25 cellular contexts compared by ENCODE assay signal in the genomic region with DNA sequence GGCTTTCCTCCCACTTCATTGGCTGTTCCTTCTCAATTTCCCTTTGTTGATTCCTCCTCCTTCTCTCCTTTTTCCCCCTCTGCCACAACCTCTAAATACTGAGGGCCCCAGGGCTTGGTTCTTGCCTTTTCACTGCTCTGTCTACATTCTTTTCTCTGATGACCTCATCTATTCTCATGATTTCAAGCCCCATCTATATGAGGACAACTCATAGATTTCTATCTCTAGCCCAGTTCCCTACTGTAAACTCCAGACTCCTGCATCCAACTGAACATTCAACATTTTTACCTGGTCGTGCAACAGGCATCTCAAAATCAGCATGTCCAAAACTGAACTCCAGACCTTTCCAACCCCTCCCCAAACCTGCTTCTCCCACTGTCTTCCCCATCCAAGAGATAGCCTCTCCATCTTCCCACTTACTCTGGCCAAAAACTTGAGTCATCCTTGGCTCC. TPM values are rescaled to one million over a fixed set of nuclear protein-coding genes. Genes with fewer than 3 reads are reported as not detected.
DNase-seq lines count a peak whose midpoint lies in the region; ATAC-seq, FAIRE-seq and TF ChIP-seq lines count a peak whose summit lies in the region.
"Had no signal": no experiment of that assay in that cellular context is flagged by ENCODE, and none has a peak within 500 bp of the region (broad histone marks: within the 10 kb centered on the region; RNA-seq: fewer than 3 reads in every experiment).

No MANE protein-coding gene starts in this region.

- H3K79me2 ChIP-seq in PC-3 (ENCODE audit: low read length) (no peaks in the 10 kb centered on the region), keratinocyte (ENCODE audit: control insufficient read depth, insufficient read depth, low read length) (no peaks in the 10 kb centered on the region)

- no peak overlapping the region for H3K9ac ChIP-seq in PC-3 (ENCODE audit: low read length)
- H3K9ac ChIP-seq in keratinocyte (ENCODE audit: control insufficient read depth, extremely low read depth, insufficient read depth, low read length) = no peak overlapping the region

- ATAC-seq in PC-3 = peak; percentile 59
- no peak for ATAC-seq in psoas muscle
- ATAC-seq: activated T-cell treated with anti-CD3 and anti-CD28 coated beads, Interleukin-2, amount 50 U/mL, for 4 hours; GM12878; GM23338; T-cell had no signal

- H4K20me1 ChIP-seq in PC-3 (ENCODE audit: low read length) = no peaks in the 10 kb centered on the region
- H4K20me1 ChIP-seq in keratinocyte (ENCODE audit: control insufficient read depth, extremely low read depth, insufficient read depth, low read length) = no peaks in the 10 kb centered on the region

- H3K4me3 ChIP-seq in PC-3 (ENCODE audit: low read length) (no peak overlapping the region), choroid plexus epithelial cell (ENCODE audit: low read depth, low read length) (no peak overlapping the region), keratinocyte (ENCODE audit: control insufficient read depth in 2 of 3, extremely low read depth in 1 of 3, insufficient read depth in 2 of 3, low read depth in 1 of 3, low read length in 3 of 3) (no peak overlapping the region), psoas muscle (no peak overlapping the region)
- H3K4me3 ChIP-seq: GM12878, GM23338, lung, tibial artery had no signal

- CTCF ChIA-PET in PC-3 (lab: Charles Lee) = no interaction called here

- TF ChIP-seq CTCF in GM13976 (IDR thresholded peaks at IDR 0.05; ENCODE audit: borderline replicate concordance, control extremely low read depth, extremely low read depth, insufficient read depth, missing control alignments) (no peak), PC-3 (conservative IDR thresholded peaks at IDR 0.05; ENCODE audit: low read depth, low read length) (no peak), choroid plexus epithelial cell (conservative IDR thresholded peaks at IDR 0.05; ENCODE audit: low read depth, low read length) (no peak), keratinocyte (optimal IDR thresholded peaks at IDR 0.05 in 1 of 3, IDR thresholded peaks at IDR 0.05 in 1 of 3, conservative IDR thresholded peaks at IDR 0.05 in 1 of 3; ENCODE audit: extremely low read depth in 1 of 3, insufficient read depth in 2 of 3, low read length in 3 of 3) (no peak), psoas muscle (IDR thresholded peaks at IDR 0.05) (no peak)

- H3K27ac ChIP-seq in PC-3 (ENCODE audit: low read length) (peak overlapping the region; percentile 63), keratinocyte (ENCODE audit: control insufficient read depth, insufficient read depth, low read length) (no peak overlapping the region), psoas muscle (no peak overlapping the region)
- H3K27ac ChIP-seq: tibial artery had no signal

- intact Hi-C loops in PC-3 (cut with micrococcal nuclease) = no loop called here
- intact Hi-C loops in psoas muscle (cut with DNase I) = no loop called here

- in situ Hi-C loops in GM13976 (cut with MboI; ENCODE audit: low sequenced_read_pairs, unreplicated experiment) = no loop called here

- H3K36me3 ChIP-seq in PC-3 (ENCODE audit: low read depth, low read length) (no peaks in the 10 kb centered on the region), keratinocyte (ENCODE audit: control insufficient read depth in 2 of 2, extremely low read depth in 1 of 2, insufficient read depth in 2 of 2, low read length in 2 of 2) (no peaks in the 10 kb centered on the region), psoas muscle (ENCODE audit: insufficient read depth in 1 of 2, low read depth in 1 of 2) (no peaks in the 10 kb centered on the region)
- H3K36me3 ChIP-seq: tibial artery had no signal

- H3K27me3 ChIP-seq in PC-3 (ENCODE audit: low read length) (no peaks in the 10 kb centered on the region), keratinocyte (ENCODE audit: control insufficient read depth, extremely low read depth, insufficient read depth, low read length) (no peaks in the 10 kb centered on the region), psoas muscle (ENCODE audit: insufficient read depth in 3 of 3, low read length in 2 of 3) (no peaks in the 10 kb centered on the region)
- H3K27me3 ChIP-seq: tibial artery had no signal

- H3K4me2 ChIP-seq in PC-3 (ENCODE audit: low read length) (peak overlapping the region; percentile 6), keratinocyte (ENCODE audit: control insufficient read depth, extremely low read depth, insufficient read depth, low read depth, low read length) (no peak overlapping the region)
- H3K4me2 ChIP-seq: GM23338 had no signal

- peaks cover 24% of the 10 kb centered on the region for H3K4me1 ChIP-seq in PC-3 (ENCODE audit: insufficient read depth, low read length)
- peaks cover 11% of the 10 kb centered on the region for H3K4me1 ChIP-seq in keratinocyte (ENCODE audit: control insufficient read depth, extremely low read depth, insufficient read depth, low read length)
- H3K4me1 ChIP-seq in psoas muscle = no peaks in the 10 kb centered on the region
- H3K4me1 ChIP-seq: tibial artery had no signal

- peak; percentile 3 for DNase-seq in GM13976 (ENCODE audit: low spot score)
- peak; percentile 81 for DNase-seq in PC-3
- peak; percentile 30 for DNase-seq in choroid plexus epithelial cell (ENCODE audit: low read depth)
- DNase-seq in keratinocyte (ENCODE audit: low read depth, low spot score) = no peak
- DNase-seq in activated T-cell treated with anti-CD3 and anti-CD28 coated beads for 4 hours = no peak
- no peak for DNase-seq in stimulated activated CD4-positive, alpha-beta T cell treated with anti-CD3 and anti-CD28 coated beads, Interleukin-12 subunit alpha, Interleukin-12 subunit beta, amount 100 ng/mL, for 4 hours
- DNase-seq in psoas muscle = no peak
- no peak for DNase-seq in stimulated activated naive CD4-positive, alpha-beta T cell (lab: John Stamatoyannopoulos, UW)
- DNase-seq: activated CD8-positive, alpha-beta memory T cell treated with anti-CD3 and anti-CD28 coated beads for 24 hours; activated naive CD4-positive, alpha-beta T cell treated with Interleukin-2 at 50 U/mL for 16 hours; activated T-cell treated with anti-CD3 and anti-CD28 coated beads, Interleukin-2, amount 50 U/mL, for 4 hours; CD4-positive, alpha-beta memory T cell; dermis blood vessel endothelial cell; hypothalamus; MV-4-11; NCI-H1694 treated with DMSO at 0.1 percent for 48 hours; NCI-H748 treated with DMSO at 0.1 percent for 48 hours; SHP77 treated with DMSO at 0.1 percent for 48 hours; small intestine; stimulated activated CD4-positive, alpha-beta T cell treated with anti-CD3 and anti-CD28 coated beads, Interleukin-4, amount 100 ng/mL, for 4 hours; T-cell; tibial artery had no signal

- POLR2A ChIA-PET in PC-3 (lab: Charles Lee; ENCODE audit: unreplicated experiment) = interaction anchor here (0.6 kb wide), 1 partner anchor 505 kb away, joined by 3 read pairs; a partner anchor contains a TSS

- no peak overlapping the region for H2AFZ ChIP-seq in PC-3 (ENCODE audit: low read length)
- no peak overlapping the region for H2AFZ ChIP-seq in keratinocyte (ENCODE audit: control insufficient read depth, low read length)
- H2AFZ ChIP-seq: GM23338 had no signal

- dilution Hi-C loops in keratinocyte (cut with MboI; ENCODE audit: extremely low pct_ligation_motif_present, low sequenced_read_pairs) = no loop called here

- no peaks in the 10 kb centered on the region for H3K9me2 ChIP-seq in PC-3 (replicated peaks; ENCODE audit: low read length)

- peaks cover 7% of the 10 kb centered on the region for H3F3A ChIP-seq in PC-3 (ENCODE audit: low read length, unreplicated experiment)

- BruUV-seq in PC-3 (replicated peaks; lab: Mats Ljungman, UMichigan) = no TSS peak

- peak; percentile 82 for FAIRE-seq in keratinocyte (lab: Jason Lieb, UNC)
- FAIRE-seq: GM12878, small intestine had no signal

- WGBS in psoas muscle, 3 donors = 65 to 79% (median 76%) methylated on average over 1 of the region's 1 CpG

- H3K9me3 ChIP-seq in PC-3 (ENCODE audit: low read length) (no peaks in the 10 kb centered on the region), keratinocyte (ENCODE audit: control insufficient read depth, low read depth, low read length) (no peaks in the 10 kb centered on the region), psoas muscle (no peaks in the 10 kb centered on the region)
- H3K9me3 ChIP-seq: tibial artery had no signal

- no peaks in the 10 kb centered on the region for H3K9me1 ChIP-seq in keratinocyte (ENCODE audit: control insufficient read depth, extremely low read depth, insufficient read depth, low read length)

RNA-seq across cellular contexts. Expression of a gene that starts 11.5 kb away (rescaled TPM):
- total RNA-seq in PC-3 (2014; rRNA removed) (25.2 and 26.4 TPM in 2 replicates), psoas muscle (10 to 100 TPM in 1 of 4 donors, 1 to 10 TPM in 3; 5.2 to 14.3 (median 7.7) TPM)
- polyA plus RNA-seq in keratinocyte (7.6 to 22.6 TPM (median 12.4 TPM) in 3 replicates), psoas muscle (10 to 100 TPM in 1 of 3 donors, 1 to 10 TPM in 2; 2.3 to 17.0 (median 3.8) TPM)
- 16.5 TPM for polyA plus RNA-seq in keratinocyte (2011; ENCODE audit: low read depth)
- 19.8 and 20.1 TPM in 2 replicates for polyA plus RNA-seq in keratinocyte (2011; cell fraction: cytosol; rRNA removed)
- 89.9 and 97.3 TPM in 2 replicates for polyA plus RNA-seq in keratinocyte (2011; cell fraction: nucleus; rRNA removed)
- 36.1 and 49.6 TPM in 2 replicates for polyA plus RNA-seq in keratinocyte (2012; ENCODE audit: low replicate concordance)
- polyA minus RNA-seq in keratinocyte = 16.1 to 161 TPM (median 35.4 TPM) in 3 replicates
- 21.7 TPM for polyA minus RNA-seq in keratinocyte (2011; cell fraction: cytosol; rRNA and poly(A)+ RNA removed)
- polyA minus RNA-seq in keratinocyte (2011; cell fraction: nucleus; rRNA and poly(A)+ RNA removed) = 38.9 and 63.7 TPM in 2 replicates

Comparison
In these comparisons a context has a peak if more than half of its experiments do, and no peak if none do; other contexts are left out.
1. DNase-seq: peak in GM13976 (single experiment), PC-3 (single experiment) and choroid plexus epithelial cell (single experiment); none in keratinocyte (single experiment), activated T-cell treated with anti-CD3 and anti-CD28 coated beads for 4 hours (single experiment), stimulated activated CD4-positive, alpha-beta T cell treated with anti-CD3 and anti-CD28 coated beads, Interleukin-12 subunit alpha, Interleukin-12 subunit beta, amount 100 ng/mL, for 4 hours (single experiment), psoas muscle (0 of 2) and stimulated activated naive CD4-positive, alpha-beta T cell (0 of 6).